ENCODE assay signal across 18 cellular contexts in genomic region chr14:70802379-70802778, GRCh38. TPM values are rescaled to one million over a fixed set of nuclear protein-coding genes. Genes with fewer than 3 reads are reported as not detected.
DNase-seq lines count a peak whose midpoint lies in the region; ATAC-seq, FAIRE-seq and TF ChIP-seq lines count a peak whose summit lies in the region.
"Had no signal": no experiment of that assay in that cellular context is flagged by ENCODE, and none has a peak within 500 bp of the region (broad histone marks: within the 10 kb centered on the region; RNA-seq: fewer than 3 reads in every experiment).

No MANE protein-coding gene starts in this region.

- DNase-seq in activated CD8-positive, alpha-beta T cell treated with anti-CD3 and anti-CD28 coated beads for 36 hours: no peak
- DNase-seq in activated CD8-positive, alpha-beta T cell treated with anti-CD3 and anti-CD28 coated beads, Interleukin-2, amount 10 ng/mL, durations not matched to agents 7 days and 5 days: no peak
- DNase-seq in HTR-8/SVneo (ENCODE audit: insufficient read length, low spot score) (no peak), GM12878 (ENCODE audit: low read depth, low spot score) (no peak), NCI-H524 (lab: John Stamatoyannopoulos, UW) (no peak), NCI-H774 (lab: John Stamatoyannopoulos, UW) (no peak), lower lobe of right lung (no peak)
- DNase-seq in stimulated activated naive CD8-positive, alpha-beta T cell treated with anti-CD3 and anti-CD28 coated beads, Interleukin-15, amount 100 ng/mL, for 72 hours: no peak
- DNase-seq: CD4-positive, alpha-beta memory T cell; DMS153; GF-D8; NCI-H1417; NCI-H187; NCI-H526 treated with DMSO at 0.1 percent for 48 hours; SHP77 had no signal

- TF ChIP-seq EP300 in GM12878 (IDR thresholded peaks at IDR 0.05; ENCODE audit: borderline replicate concordance in 1 of 2, control insufficient read depth in 1 of 2, low read depth in 2 of 2, low read length in 2 of 2): no peak

- H3K4me1 ChIP-seq in GM12878 (ENCODE audit: control insufficient read depth, insufficient read depth, low read length) (peaks cover 31% of the 10 kb centered on the region), lower lobe of right lung (peaks cover 5% of the 10 kb centered on the region)

- H3K9me3 ChIP-seq in GM12878 (replicated peaks; ENCODE audit: control insufficient read depth, insufficient read depth, low read length): no peaks in the 10 kb centered on the region
- no peaks in the 10 kb centered on the region for H3K9me3 ChIP-seq in lower lobe of right lung

- peak; percentile 39 for ATAC-seq in activated CD8-positive, alpha-beta T cell treated with anti-CD3 and anti-CD28 coated beads for 36 hours
- ATAC-seq in activated CD8-positive, alpha-beta T cell treated with anti-CD3 and anti-CD28 coated beads, Interleukin-2, amount 10 ng/mL, durations not matched to agents 7 days and 5 days: no peak
- peak; percentile 47 for ATAC-seq in GM12878
- peak; percentile 46 for ATAC-seq in stimulated activated naive CD8-positive, alpha-beta T cell treated with anti-CD3 and anti-CD28 coated beads, Interleukin-15, amount 100 ng/mL, for 72 hours
- ATAC-seq in lower lobe of right lung: no peak

- TF ChIP-seq POLR2A in GM12878 (IDR thresholded peaks at IDR 0.05; ENCODE audit: low read depth, low read length): no peak

- H3K36me3 Mint-ChIP-seq in activated CD8-positive, alpha-beta T cell treated with anti-CD3 and anti-CD28 coated beads for 36 hours (ENCODE audit: low read depth): peaks cover 19% of the 10 kb centered on the region
- peaks cover 10% of the 10 kb centered on the region for H3K36me3 Mint-ChIP-seq in activated CD8-positive, alpha-beta T cell treated with anti-CD3 and anti-CD28 coated beads, Interleukin-2, amount 10 ng/mL, durations not matched to agents 7 days and 5 days (ENCODE audit: low read depth)

- in situ Hi-C loops in GM12878 (cut with MboI): no loop called here

- H3K9me3 Mint-ChIP-seq in activated CD8-positive, alpha-beta T cell treated with anti-CD3 and anti-CD28 coated beads for 36 hours: no peaks in the 10 kb centered on the region
- H3K9me3 Mint-ChIP-seq in activated CD8-positive, alpha-beta T cell treated with anti-CD3 and anti-CD28 coated beads, Interleukin-2, amount 10 ng/mL, durations not matched to agents 7 days and 5 days (ENCODE audit: insufficient read depth): no peaks in the 10 kb centered on the region
- H3K9me3 Mint-ChIP-seq in stimulated activated naive CD8-positive, alpha-beta T cell treated with anti-CD3 and anti-CD28 coated beads, Interleukin-15, amount 100 ng/mL, for 72 hours: no peaks in the 10 kb centered on the region
- H3K9me3 Mint-ChIP-seq: CD4-positive, alpha-beta memory T cell had no signal

- BruUV-seq in GM12878 (replicated peaks; lab: Mats Ljungman, UMichigan): no TSS peak

- H3K4me3 ChIP-seq in GM12878: no peak overlapping the region
- H3K4me3 ChIP-seq in lower lobe of right lung: no peak overlapping the region
- H3K4me3 ChIP-seq: SK-N-MC had no signal

- CTCF ChIA-PET in activated CD8-positive, alpha-beta T cell treated with anti-CD3 and anti-CD28 coated beads for 36 hours (lab: Charles Lee): interaction anchor here (1.0 kb wide), 1 partner anchor 105 kb away, joined by 3 read pairs; the partner anchor contains the start of gene PCNX1
- CTCF ChIA-PET in activated CD8-positive, alpha-beta T cell treated with anti-CD3 and anti-CD28 coated beads, Interleukin-2, amount 10 ng/mL, durations not matched to agents 7 days and 5 days (lab: Charles Lee): no interaction called here
- CTCF ChIA-PET in GM12878 (lab: Yijun Ruan, JAX): no interaction called here

- TF ChIP-seq RAD21 in GM12878 (IDR thresholded peaks at IDR 0.05; ENCODE audit: insufficient read depth, low read depth, low read length): no peak

- 0 out of 2 replicates have a peak overlapping the region, but pooled peaks have one; percentile 17 for H3K27ac ChIP-seq in GM12878 (ENCODE audit: control insufficient read depth, insufficient read depth)
- no peak overlapping the region for H3K27ac ChIP-seq in lower lobe of right lung
- H3K27ac ChIP-seq: SK-N-MC had no signal

- no peaks in the 10 kb centered on the region for H3K27me3 ChIP-seq in GM12878 (replicated peaks in 1 of 2; ENCODE audit: control insufficient read depth in 2 of 2, insufficient read depth in 2 of 2, low read length in 1 of 2)
- H3K27me3 ChIP-seq in lower lobe of right lung (ENCODE audit: low read depth): peaks cover 6% of the 10 kb centered on the region

- peak; percentile 13 for FAIRE-seq in HTR-8/SVneo (lab: Jason Lieb, UNC)
- no peak for FAIRE-seq in GM12878 (lab: Jason Lieb, UNC)
- FAIRE-seq: GM18507, H1 had no signal

- H3K4me1 Mint-ChIP-seq in activated CD8-positive, alpha-beta T cell treated with anti-CD3 and anti-CD28 coated beads for 36 hours (ENCODE audit: low read depth): peaks cover 19% of the 10 kb centered on the region
- H3K4me1 Mint-ChIP-seq in activated CD8-positive, alpha-beta T cell treated with anti-CD3 and anti-CD28 coated beads, Interleukin-2, amount 10 ng/mL, durations not matched to agents 7 days and 5 days (ENCODE audit: low read depth): peaks cover 3% of the 10 kb centered on the region
- peaks cover 25% of the 10 kb centered on the region for H3K4me1 Mint-ChIP-seq in stimulated activated naive CD8-positive, alpha-beta T cell treated with anti-CD3 and anti-CD28 coated beads, Interleukin-15, amount 100 ng/mL, for 72 hours

- POLR2A ChIA-PET in activated CD8-positive, alpha-beta T cell treated with anti-CD3 and anti-CD28 coated beads for 36 hours (lab: Charles Lee): interaction anchor here (0.7 to 1.0 kb wide), 2 partner anchors 11 to 21 kb away, joined by 3 read pairs; no protein-coding TSS in a partner anchor
- POLR2A ChIA-PET in activated CD8-positive, alpha-beta T cell treated with anti-CD3 and anti-CD28 coated beads, Interleukin-2, amount 10 ng/mL, durations not matched to agents 7 days and 5 days (lab: Charles Lee): no interaction called here
- POLR2A ChIA-PET in GM12878 (lab: Charles Lee): interaction anchor here (0.5 kb wide), 1 partner anchor 19 kb away, joined by 3 read pairs; no protein-coding TSS in a partner anchor

- no peak overlapping the region for H3K27ac Mint-ChIP-seq in activated CD8-positive, alpha-beta T cell treated with anti-CD3 and anti-CD28 coated beads for 36 hours
- H3K27ac Mint-ChIP-seq in activated CD8-positive, alpha-beta T cell treated with anti-CD3 and anti-CD28 coated beads, Interleukin-2, amount 10 ng/mL, durations not matched to agents 7 days and 5 days: no peak overlapping the region
- no peak overlapping the region for H3K27ac Mint-ChIP-seq in stimulated activated naive CD8-positive, alpha-beta T cell treated with anti-CD3 and anti-CD28 coated beads, Interleukin-15, amount 100 ng/mL, for 72 hours
- H3K27ac Mint-ChIP-seq: CD4-positive, alpha-beta memory T cell had no signal

- SMC1A ChIA-PET in GM12878 (lab: Charles Lee; ENCODE audit: uncharacterized antibody, unreplicated experiment): no interaction called here

- H3K36me3 ChIP-seq in GM12878 (ENCODE audit: control insufficient read depth in 2 of 2, insufficient read depth in 2 of 2, low read length in 1 of 2): peaks cover 0 to 13% of the 10 kb centered on the region in 2 experiments; a peak in 3 of 4 replicates
- H3K36me3 ChIP-seq in lower lobe of right lung: no peaks in the 10 kb centered on the region

- H2AFZ ChIP-seq in GM12878 (ENCODE audit: control insufficient read depth, low read depth, low read length): no peak overlapping the region

- no peak overlapping the region for H3K9ac ChIP-seq in GM12878 (ENCODE audit: control insufficient read depth, insufficient read depth, low read length)

- intact Hi-C loops in activated CD8-positive, alpha-beta T cell treated with anti-CD3 and anti-CD28 coated beads for 36 hours (cut with micrococcal nuclease): no loop called here
- intact Hi-C loops in GM12878 (cut with micrococcal nuclease; ENCODE audit: unreplicated experiment) (loop anchor here (5.0 kb wide), 1 partner anchor 200 kb away; the partner anchor contains the start of gene MED6), lower lobe of right lung (cut with DNase I) (no loop called here)

- H3K4me3 Mint-ChIP-seq in activated CD8-positive, alpha-beta T cell treated with anti-CD3 and anti-CD28 coated beads for 36 hours: no peak overlapping the region
- no peak overlapping the region for H3K4me3 Mint-ChIP-seq in activated CD8-positive, alpha-beta T cell treated with anti-CD3 and anti-CD28 coated beads, Interleukin-2, amount 10 ng/mL, durations not matched to agents 7 days and 5 days
- no peak overlapping the region for H3K4me3 Mint-ChIP-seq in stimulated activated naive CD8-positive, alpha-beta T cell treated with anti-CD3 and anti-CD28 coated beads, Interleukin-15, amount 100 ng/mL, for 72 hours
- H3K4me3 Mint-ChIP-seq: CD4-positive, alpha-beta memory T cell had no signal

- TF ChIP-seq CTCF in activated CD8-positive, alpha-beta T cell treated with anti-CD3 and anti-CD28 coated beads for 36 hours (IDR thresholded peaks at IDR 0.05): no peak
- TF ChIP-seq CTCF in GM12878 (IDR thresholded peaks at IDR 0.05 in 2 of 3, conservative IDR thresholded peaks at IDR 0.05 in 1 of 3; ENCODE audit: control insufficient read depth in 2 of 3, extremely low read depth in 1 of 3, insufficient read depth in 1 of 3, low read depth in 3 of 3, low read length in 3 of 3): no peak
- TF ChIP-seq CTCF in lower lobe of right lung (IDR thresholded peaks at IDR 0.05): no peak

- peaks cover 3% of the 10 kb centered on the region; the same call in 1 of the 2 replicates for H4K20me1 ChIP-seq in GM12878 (ENCODE audit: control insufficient read depth, insufficient read depth)

- peak overlapping the region; percentile 36 for H3K4me2 ChIP-seq in GM12878 (ENCODE audit: control insufficient read depth, insufficient read depth)

- RAD21 ChIA-PET in GM12878 (lab: Charles Lee; ENCODE audit: unreplicated experiment): interaction anchor here (0.7 kb wide), 1 partner anchor 134 kb away, joined by 3 read pairs; no protein-coding TSS in a partner anchor

- H3K27me3 Mint-ChIP-seq in activated CD8-positive, alpha-beta T cell treated with anti-CD3 and anti-CD28 coated beads for 36 hours: no peaks in the 10 kb centered on the region
- H3K27me3 Mint-ChIP-seq in activated CD8-positive, alpha-beta T cell treated with anti-CD3 and anti-CD28 coated beads, Interleukin-2, amount 10 ng/mL, durations not matched to agents 7 days and 5 days (ENCODE audit: low read depth): no peaks in the 10 kb centered on the region
- no peaks in the 10 kb centered on the region for H3K27me3 Mint-ChIP-seq in stimulated activated naive CD8-positive, alpha-beta T cell treated with anti-CD3 and anti-CD28 coated beads, Interleukin-15, amount 100 ng/mL, for 72 hours
- H3K27me3 Mint-ChIP-seq: CD4-positive, alpha-beta memory T cell had no signal

- H3K79me2 ChIP-seq in GM12878 (ENCODE audit: control insufficient read depth, insufficient read depth, low read length): peaks cover 3% of the 10 kb centered on the region

- WGBS in GM12878 (ENCODE audit: insufficient coverage, insufficient replicate concordance, low lambda C conversion rate, missing lambda C conversion rate): 20% methylated on average over 1 of the region's 1 CpG

RNA-seq across cellular contexts. Expression of gene MAP3K9, which starts 6.9 kb away (rescaled TPM):
- 1 to 10 TPM; 8.0 to 9.6 TPM for total RNA-seq in activated CD8-positive, alpha-beta T cell treated with anti-CD3 and anti-CD28 coated beads for 36 hours
- total RNA-seq in activated CD8-positive, alpha-beta T cell treated with anti-CD3 and anti-CD28 coated beads, Interleukin-2, amount 10 ng/mL, durations not matched to agents 7 days and 5 days: 1 to 10 TPM; 6.7 to 7.0 TPM
- total RNA-seq in GM12878 (2013; cell fraction: nucleolus; rRNA removed): 8.9 and 12.9 TPM in 2 replicates
- total RNA-seq in GM12878 (2014; rRNA removed) (3.2 and 4.8 TPM in 2 replicates), GM12878 (2014; rRNA removed; fragmentation: Illumina TruSeq; extraction: Trizol) (3.3 TPM in 2 replicates), GM12878 (2021) (7.5 and 7.9 TPM in 2 replicates), lower lobe of right lung (9.4 TPM)
- polyA plus RNA-seq in GM12878 (2011; ENCODE audit: low read depth): 1.9 TPM
- polyA plus RNA-seq in GM12878 (2011; rRNA removed) (1.6 and 2.8 TPM in 2 replicates), GM12878 (2014; fragmentation: Illumina TruSeq; extraction: Trizol) (3.4 and 4.1 TPM in 2 replicates), GM12878 (2014; fragmentation: Nextera tagmentation; extraction: Ambion mirVana) (under 1 TPM; 0.48 to 0.58 TPM), GM12878 (2014; rRNA removed) (3.0 and 3.3 TPM in 2 replicates), GM12878 (2016; fragmentation: Nextera tagmentation; extraction: Ambion mirVana) (1 to 10 TPM; 1.3 TPM)
- polyA plus RNA-seq in GM12878 (2011; cell fraction: cytosol; rRNA removed): 2.3 and 2.4 TPM in 2 replicates
- polyA plus RNA-seq in GM12878 (2011; cell fraction: nucleus; rRNA removed): 3.9 and 5.0 TPM in 2 replicates
- polyA plus RNA-seq in GM12878 (2012): 2.9 and 3.3 TPM in 2 replicates
- polyA minus RNA-seq in GM12878 (2011; rRNA and poly(A)+ RNA removed): 4.7 and 5.1 TPM in 2 replicates
- 1.7 and 1.8 TPM in 2 replicates for polyA minus RNA-seq in GM12878 (2011; cell fraction: cytosol; rRNA and poly(A)+ RNA removed)
- 2.2 and 3.8 TPM in 2 replicates for polyA minus RNA-seq in GM12878 (2011; cell fraction: nucleus; rRNA and poly(A)+ RNA removed)

Comparison
In these comparisons a context has a peak if more than half of its experiments do, and no peak if none do; other contexts are left out.
1. ATAC-seq: peak in activated CD8-positive, alpha-beta T cell treated with anti-CD3 and anti-CD28 coated beads for 36 hours (single experiment), GM12878 (single experiment) and stimulated activated naive CD8-positive, alpha-beta T cell treated with anti-CD3 and anti-CD28 coated beads, Interleukin-15, amount 100 ng/mL, for 72 hours (single experiment); none in activated CD8-positive, alpha-beta T cell treated with anti-CD3 and anti-CD28 coated beads, Interleukin-2, amount 10 ng/mL, durations not matched to agents 7 days and 5 days (single experiment) and lower lobe of right lung (0 of 2).